In the genomic region with DNA sequence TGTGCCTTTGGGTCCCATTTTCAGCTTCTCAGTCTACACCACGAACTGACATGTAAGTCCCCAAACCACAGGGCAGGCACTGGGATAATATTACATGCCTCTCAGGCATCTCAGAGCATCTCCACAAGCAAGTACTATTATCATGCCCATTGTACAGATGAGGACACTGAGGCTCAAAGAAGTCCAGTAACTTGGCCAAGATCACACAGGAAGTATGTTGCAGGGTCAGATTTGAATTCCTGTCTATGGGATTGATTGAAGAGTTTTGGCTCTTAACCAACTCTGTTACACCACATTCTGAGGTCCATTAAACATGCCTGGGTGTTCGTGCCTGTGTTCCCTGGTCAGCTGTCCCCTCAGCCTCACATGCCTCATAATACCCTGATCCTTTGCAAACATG, we compare ENCODE assay signal across 1 cellular context.
TF ChIP-seq lines count a peak whose summit lies in the region.

No MANE protein-coding gene starts in this region.

TF ChIP-seq in endothelial cell of umbilical vein, 7 proteins besides CTCF, POLR2A, EP300 and RAD21:
- no peak for TF ChIP-seq EZH2 (IDR thresholded peaks at IDR 0.05; ENCODE audit: borderline replicate concordance, low read depth, low read length, severe bottlenecking)
- TF ChIP-seq MAX (IDR thresholded peaks at IDR 0.05; ENCODE audit: insufficient read depth, insufficient read length) = no peak
